In the genomic region with DNA sequence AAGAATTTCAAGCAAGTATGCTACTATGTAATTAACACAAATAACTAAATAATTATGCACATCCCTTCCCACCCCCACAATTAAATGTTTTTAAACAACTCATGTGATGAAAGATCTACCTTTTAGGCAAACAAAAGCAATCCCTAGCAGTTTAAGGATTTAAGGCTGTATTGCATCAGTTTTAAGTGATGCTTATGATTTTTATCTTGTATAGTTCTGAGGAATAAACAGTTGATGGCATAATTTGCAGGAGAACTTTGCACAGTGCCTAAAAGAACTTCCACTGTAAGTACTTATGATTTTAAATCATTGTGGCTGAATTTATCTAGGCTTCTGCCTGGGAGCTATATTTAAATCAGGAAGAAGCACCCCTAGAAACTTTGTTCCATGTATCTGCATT, we compare ENCODE assay signal across 2 cellular contexts.
TF ChIP-seq lines count a peak whose summit lies in the region.

No MANE protein-coding gene starts in this region.

TF ChIP-seq in liver, 16 proteins besides CTCF, POLR2A, EP300 and RAD21 (continued from another document):
- TF ChIP-seq FOXA2 (IDR thresholded peaks at IDR 0.05) (no peak), HNF4G (IDR thresholded peaks at IDR 0.05) (no peak), HNF4A (conservative IDR thresholded peaks at IDR 0.05) (peak in 1 of 2 donors; percentile 18), TAF1 (conservative IDR thresholded peaks at IDR 0.05) (no peak), GABPA (IDR thresholded peaks at IDR 0.05 in 1 of 2, conservative IDR thresholded peaks at IDR 0.05 in 1 of 2) (no peak)
- TF ChIP-seq, protein P1, sequence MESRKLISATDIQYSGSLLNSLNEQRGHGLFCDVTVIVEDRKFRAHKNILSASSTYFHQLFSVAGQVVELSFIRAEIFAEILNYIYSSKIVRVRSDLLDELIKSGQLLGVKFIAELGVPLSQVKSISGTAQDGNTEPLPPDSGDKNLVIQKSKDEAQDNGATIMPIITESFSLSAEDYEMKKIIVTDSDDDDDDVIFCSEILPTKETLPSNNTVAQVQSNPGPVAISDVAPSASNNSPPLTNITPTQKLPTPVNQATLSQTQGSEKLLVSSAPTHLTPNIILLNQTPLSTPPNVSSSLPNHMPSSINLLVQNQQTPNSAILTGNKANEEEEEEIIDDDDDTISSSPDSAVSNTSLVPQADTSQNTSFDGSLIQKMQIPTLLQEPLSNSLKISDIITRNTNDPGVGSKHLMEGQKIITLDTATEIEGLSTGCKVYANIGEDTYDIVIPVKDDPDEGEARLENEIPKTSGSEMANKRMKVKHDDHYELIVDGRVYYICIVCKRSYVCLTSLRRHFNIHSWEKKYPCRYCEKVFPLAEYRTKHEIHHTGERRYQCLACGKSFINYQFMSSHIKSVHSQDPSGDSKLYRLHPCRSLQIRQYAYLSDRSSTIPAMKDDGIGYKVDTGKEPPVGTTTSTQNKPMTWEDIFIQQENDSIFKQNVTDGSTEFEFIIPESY (IDR thresholded peaks at IDR 0.05) = no peak

TF ChIP-seq in HepG2, 621 proteins besides CTCF, POLR2A, EP300 and RAD21 (continued from another document):
- TF ChIP-seq, protein P2, sequence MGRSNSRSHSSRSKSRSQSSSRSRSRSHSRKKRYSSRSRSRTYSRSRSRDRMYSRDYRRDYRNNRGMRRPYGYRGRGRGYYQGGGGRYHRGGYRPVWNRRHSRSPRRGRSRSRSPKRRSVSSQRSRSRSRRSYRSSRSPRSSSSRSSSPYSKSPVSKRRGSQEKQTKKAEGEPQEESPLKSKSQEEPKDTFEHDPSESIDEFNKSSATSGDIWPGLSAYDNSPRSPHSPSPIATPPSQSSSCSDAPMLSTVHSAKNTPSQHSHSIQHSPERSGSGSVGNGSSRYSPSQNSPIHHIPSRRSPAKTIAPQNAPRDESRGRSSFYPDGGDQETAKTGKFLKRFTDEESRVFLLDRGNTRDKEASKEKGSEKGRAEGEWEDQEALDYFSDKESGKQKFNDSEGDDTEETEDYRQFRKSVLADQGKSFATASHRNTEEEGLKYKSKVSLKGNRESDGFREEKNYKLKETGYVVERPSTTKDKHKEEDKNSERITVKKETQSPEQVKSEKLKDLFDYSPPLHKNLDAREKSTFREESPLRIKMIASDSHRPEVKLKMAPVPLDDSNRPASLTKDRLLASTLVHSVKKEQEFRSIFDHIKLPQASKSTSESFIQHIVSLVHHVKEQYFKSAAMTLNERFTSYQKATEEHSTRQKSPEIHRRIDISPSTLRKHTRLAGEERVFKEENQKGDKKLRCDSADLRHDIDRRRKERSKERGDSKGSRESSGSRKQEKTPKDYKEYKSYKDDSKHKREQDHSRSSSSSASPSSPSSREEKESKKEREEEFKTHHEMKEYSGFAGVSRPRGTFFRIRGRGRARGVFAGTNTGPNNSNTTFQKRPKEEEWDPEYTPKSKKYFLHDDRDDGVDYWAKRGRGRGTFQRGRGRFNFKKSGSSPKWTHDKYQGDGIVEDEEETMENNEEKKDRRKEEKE (IDR thresholded peaks at IDR 0.05) = no peak
- TF ChIP-seq KLF6 (CRISPR knock-in tag; IDR thresholded peaks at IDR 0.05) (no peak), WIZ (CRISPR knock-in tag; IDR thresholded peaks at IDR 0.05) (no peak), FOXP1 (IDR thresholded peaks at IDR 0.05) (no peak), FOXP1 (CRISPR knock-in tag; IDR thresholded peaks at IDR 0.05) (no peak), ZNF766 (CRISPR knock-in tag; IDR thresholded peaks at IDR 0.05; ENCODE audit: borderline replicate concordance) (no peak), ZNF10 (CRISPR knock-in tag; IDR thresholded peaks at IDR 0.05; ENCODE audit: borderline replicate concordance, low read depth) (no peak), KAT2B (IDR thresholded peaks at IDR 0.05; ENCODE audit: borderline replicate concordance, low read depth, low read length) (no peak), SATB2 (CRISPR knock-in tag; IDR thresholded peaks at IDR 0.05) (no peak), ZNF460 (CRISPR knock-in tag; IDR thresholded peaks at IDR 0.05; ENCODE audit: borderline replicate concordance) (no peak), ZNF232 (CRISPR knock-in tag; IDR thresholded peaks at IDR 0.05; ENCODE audit: borderline replicate concordance) (no peak)
- TF ChIP-seq, protein P3, sequence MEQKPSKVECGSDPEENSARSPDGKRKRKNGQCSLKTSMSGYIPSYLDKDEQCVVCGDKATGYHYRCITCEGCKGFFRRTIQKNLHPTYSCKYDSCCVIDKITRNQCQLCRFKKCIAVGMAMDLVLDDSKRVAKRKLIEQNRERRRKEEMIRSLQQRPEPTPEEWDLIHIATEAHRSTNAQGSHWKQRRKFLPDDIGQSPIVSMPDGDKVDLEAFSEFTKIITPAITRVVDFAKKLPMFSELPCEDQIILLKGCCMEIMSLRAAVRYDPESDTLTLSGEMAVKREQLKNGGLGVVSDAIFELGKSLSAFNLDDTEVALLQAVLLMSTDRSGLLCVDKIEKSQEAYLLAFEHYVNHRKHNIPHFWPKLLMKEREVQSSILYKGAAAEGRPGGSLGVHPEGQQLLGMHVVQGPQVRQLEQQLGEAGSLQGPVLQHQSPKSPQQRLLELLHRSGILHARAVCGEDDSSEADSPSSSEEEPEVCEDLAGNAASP (CRISPR knock-in tag; IDR thresholded peaks at IDR 0.05; ENCODE audit: borderline replicate concordance) = no peak
- TF ChIP-seq, protein P4, sequence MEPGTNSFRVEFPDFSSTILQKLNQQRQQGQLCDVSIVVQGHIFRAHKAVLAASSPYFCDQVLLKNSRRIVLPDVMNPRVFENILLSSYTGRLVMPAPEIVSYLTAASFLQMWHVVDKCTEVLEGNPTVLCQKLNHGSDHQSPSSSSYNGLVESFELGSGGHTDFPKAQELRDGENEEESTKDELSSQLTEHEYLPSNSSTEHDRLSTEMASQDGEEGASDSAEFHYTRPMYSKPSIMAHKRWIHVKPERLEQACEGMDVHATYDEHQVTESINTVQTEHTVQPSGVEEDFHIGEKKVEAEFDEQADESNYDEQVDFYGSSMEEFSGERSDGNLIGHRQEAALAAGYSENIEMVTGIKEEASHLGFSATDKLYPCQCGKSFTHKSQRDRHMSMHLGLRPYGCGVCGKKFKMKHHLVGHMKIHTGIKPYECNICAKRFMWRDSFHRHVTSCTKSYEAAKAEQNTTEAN (CRISPR knock-in tag; conservative IDR thresholded peaks at IDR 0.05) = no peak
- TF ChIP-seq, protein P5, sequence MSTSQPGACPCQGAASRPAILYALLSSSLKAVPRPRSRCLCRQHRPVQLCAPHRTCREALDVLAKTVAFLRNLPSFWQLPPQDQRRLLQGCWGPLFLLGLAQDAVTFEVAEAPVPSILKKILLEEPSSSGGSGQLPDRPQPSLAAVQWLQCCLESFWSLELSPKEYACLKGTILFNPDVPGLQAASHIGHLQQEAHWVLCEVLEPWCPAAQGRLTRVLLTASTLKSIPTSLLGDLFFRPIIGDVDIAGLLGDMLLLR (CRISPR knock-in tag; IDR thresholded peaks at IDR 0.05) = no peak
